ENCODE assay signal across 8 cellular contexts in genomic region chr2:47309952-47310800, GRCh38. TPM values are rescaled to one million over a fixed set of nuclear protein-coding genes. Genes with fewer than 3 reads are reported as not detected.
DNase-seq lines count a peak whose midpoint lies in the region; ATAC-seq, FAIRE-seq and TF ChIP-seq lines count a peak whose summit lies in the region.

No MANE protein-coding gene starts in this region.

- H3K79me2 ChIP-seq in K562 (ENCODE audit: control insufficient read depth, insufficient read depth, low read length): no peaks in the 10 kb centered on the region

- H3K27me3 ChIP-seq in K562 (ENCODE audit: control insufficient read depth in 2 of 2, insufficient read depth in 2 of 2, low read length in 2 of 2) (peaks cover under 1 to 6% of the 10 kb centered on the region in 2 experiments; a peak in 4 of 5 replicates), mucosa of stomach (ENCODE audit: control insufficient read depth, insufficient read depth, low read length) (no peaks in the 10 kb centered on the region), ascending aorta (no peaks in the 10 kb centered on the region)

- DNase-seq in GM12865 (ENCODE audit: low read depth) (peak; percentile 98), K562 (ENCODE audit: extremely low read depth in 1 of 4, low spot score in 3 of 4) (peak; percentile 33 to 70 (median 58)), ascending aorta (ENCODE audit: low spot score in 2 of 2) (no peak), AG08396 (ENCODE audit: low spot score) (no peak), inferior parietal cortex (ENCODE audit: extremely low spot score) (no peak)

- H3K4me3 ChIP-seq in GM12865 (ENCODE audit: low read depth, low read length) (peak overlapping the region; percentile 33), K562 (no peak overlapping the region), mucosa of stomach (ENCODE audit: low read length) (no peak overlapping the region), ascending aorta (no peak overlapping the region)

- no peak overlapping the region for H3K27ac ChIP-seq in K562 (ENCODE audit: extremely low read depth, low read depth, low read length)
- H3K27ac ChIP-seq in ascending aorta: no peak overlapping the region

- H3K9ac ChIP-seq in K562 (ENCODE audit: insufficient read depth in 1 of 2, low read depth in 2 of 2, low read length in 2 of 2): peak overlapping the region in 1 of 2 experiments; percentile 72; a peak in 1 of 4 replicates
- peak overlapping the region; percentile 6 for H3K9ac ChIP-seq in mucosa of stomach (ENCODE audit: low read length)

- BruUV-seq in K562 (replicated peaks; lab: Mats Ljungman, UMichigan): no TSS peak

- no peak overlapping the region for H3K4me2 ChIP-seq in K562 (ENCODE audit: insufficient read depth, low read length)

- no peaks in the 10 kb centered on the region for H3K9me3 ChIP-seq in K562 (replicated peaks; ENCODE audit: control insufficient read depth, insufficient read depth, low read depth, low read length)
- no peaks in the 10 kb centered on the region for H3K9me3 ChIP-seq in mucosa of stomach (ENCODE audit: control insufficient read depth, low read length)
- no peaks in the 10 kb centered on the region for H3K9me3 ChIP-seq in ascending aorta

- ATAC-seq in GM21717 (IDR thresholded peaks at IDR 0.05; ENCODE audit: unreplicated experiment) (peak; percentile 87), K562 (peak; percentile 51)

- WGBS in K562 (ENCODE audit: insufficient coverage, low coverage, missing lambda C conversion rate): 23% methylated on average over 9 of the region's 9 CpGs

- no peak for TF ChIP-seq RAD21 in Ishikawa (IDR thresholded peaks at IDR 0.05; ENCODE audit: low read depth)
- no peak for TF ChIP-seq RAD21 in K562 (CRISPR knock-in tag; conservative IDR thresholded peaks at IDR 0.05 in 1 of 2, IDR thresholded peaks at IDR 0.05 in 1 of 2)

- H2AFZ ChIP-seq in K562 (ENCODE audit: low read depth, low read length): no peak overlapping the region

- TF ChIP-seq CTCF in GM12865 (IDR thresholded peaks at IDR 0.05; ENCODE audit: insufficient read depth, low read depth, low read length, missing control alignments): no peak
- TF ChIP-seq CTCF in K562 (IDR thresholded peaks at IDR 0.05 in 2 of 3, conservative IDR thresholded peaks at IDR 0.05 in 1 of 3; ENCODE audit: insufficient read depth in 2 of 3, low read depth in 1 of 3, low read length in 3 of 3): no peak
- no peak for TF ChIP-seq CTCF in ascending aorta (IDR thresholded peaks at IDR 0.05)

- in situ Hi-C loops in K562 (cut with MboI): loop anchor here (25.0 kb wide), 1 partner anchor 1323 kb away; no protein-coding TSS in a partner anchor

- H3K36me3 ChIP-seq in K562 (ENCODE audit: control insufficient read depth, insufficient read depth, low read length): no peaks in the 10 kb centered on the region
- no peaks in the 10 kb centered on the region for H3K36me3 ChIP-seq in mucosa of stomach (ENCODE audit: control insufficient read depth, insufficient read depth, low read length)
- H3K36me3 ChIP-seq in ascending aorta: no peaks in the 10 kb centered on the region

- no peak for FAIRE-seq in K562 (lab: Jason Lieb, UNC)

- no peak for TF ChIP-seq POLR2A in K562 (conservative IDR thresholded peaks at IDR 0.05)

- H3K9me1 ChIP-seq in K562 (ENCODE audit: control insufficient read depth, insufficient read depth, low read length): no peaks in the 10 kb centered on the region

- TF ChIP-seq EP300 in Ishikawa (IDR thresholded peaks at IDR 0.05; ENCODE audit: borderline replicate concordance): no peak
- TF ChIP-seq EP300 in K562 (IDR thresholded peaks at IDR 0.05; ENCODE audit: low read length): no peak

- intact Hi-C loops in K562 (cut with micrococcal nuclease): no loop called here
- intact Hi-C loops in ascending aorta (cut with DNase I): no loop called here

- peaks cover 16 to 17% of the 10 kb centered on the region in 2 experiments for H3K4me1 ChIP-seq in K562 (replicated peaks in 1 of 2; ENCODE audit: control insufficient read depth in 2 of 2, insufficient read depth in 2 of 2, low read length in 2 of 2)
- peaks cover 53% of the 10 kb centered on the region for H3K4me1 ChIP-seq in mucosa of stomach (ENCODE audit: control insufficient read depth, insufficient read depth, low read length)
- H3K4me1 ChIP-seq in ascending aorta: peaks cover 4 to 19% of the 10 kb centered on the region in 2 donors

- no peaks in the 10 kb centered on the region for H4K20me1 ChIP-seq in K562 (replicated peaks; ENCODE audit: control insufficient read depth, insufficient read depth, low read length)

- POLR2A ChIA-PET in K562 (lab: Yijun Ruan, JAX): interaction anchor here (0.6 to 1.2 kb wide), 3 partner anchors 9 to 325 kb away, joined by 3 read pairs; no protein-coding TSS in a partner anchor

- CTCF ChIA-PET in K562 (lab: Yijun Ruan, JAX; ENCODE audit: low intra/inter-chr PET ratio): no interaction called here

TF ChIP-seq in Ishikawa, 13 proteins besides CTCF, POLR2A, EP300 and RAD21:
- TF ChIP-seq TCF12 (IDR thresholded peaks at IDR 0.05; ENCODE audit: low read depth) (0 out of 2 replicates have a peak, but pooled peaks have one; percentile 15), MAX (IDR thresholded peaks at IDR 0.05) (no peak), TEAD4 (IDR thresholded peaks at IDR 0.05) (no peak), CEBPB (IDR thresholded peaks at IDR 0.05) (peak; percentile 74), YY1 (IDR thresholded peaks at IDR 0.05; ENCODE audit: low read depth) (no peak)

TF ChIP-seq in K562, 482 proteins besides CTCF, POLR2A, EP300 and RAD21 (continues in another document):
- no peak for TF ChIP-seq PHTF2 (CRISPR knock-in tag; IDR thresholded peaks at IDR 0.05)
- TF ChIP-seq PRMT5 (CRISPR knock-in tag; IDR thresholded peaks at IDR 0.05): no peak
- TF ChIP-seq ZNF121 (CRISPR knock-in tag; conservative IDR thresholded peaks at IDR 0.05): no peak
- no peak for TF ChIP-seq CHD1 (IDR thresholded peaks at IDR 0.05; ENCODE audit: low read length)
- no peak for TF ChIP-seq CCAR2 (IDR thresholded peaks at IDR 0.05; ENCODE audit: low read depth, low read length)
- peak; percentile 79; the same call in 1 of the 2 replicates for TF ChIP-seq CTBP1 (IDR thresholded peaks at IDR 0.05; ENCODE audit: borderline replicate concordance)
- TF ChIP-seq E4F1 (CRISPR knock-in tag; IDR thresholded peaks at IDR 0.05; ENCODE audit: borderline replicate concordance): no peak
- TF ChIP-seq EZH2 (IDR thresholded peaks at IDR 0.05; ENCODE audit: borderline replicate concordance, low read depth, low read length): no peak
- TF ChIP-seq ZEB2 (IDR thresholded peaks at IDR 0.05): peak; percentile 50; the same call in 1 of the 2 replicates
- TF ChIP-seq TBL1XR1 (IDR thresholded peaks at IDR 0.05; ENCODE audit: low read length in 2 of 2): no peak
- TF ChIP-seq ZNF253 (CRISPR knock-in tag; conservative IDR thresholded peaks at IDR 0.05): no peak
- TF ChIP-seq SRSF9 (IDR thresholded peaks at IDR 0.05; ENCODE audit: borderline replicate concordance, low read depth, low read length): no peak
- TF ChIP-seq TOE1 (IDR thresholded peaks at IDR 0.05; ENCODE audit: borderline replicate concordance): no peak
- no peak for TF ChIP-seq TOE1 (CRISPR knock-in tag; IDR thresholded peaks at IDR 0.05; ENCODE audit: borderline replicate concordance, low read depth)
- 0 out of 2 replicates have a peak, but pooled peaks have one; percentile 17 for TF ChIP-seq BHLHE40 (IDR thresholded peaks at IDR 0.05; ENCODE audit: low read length)
- no peak for TF ChIP-seq ZNF197 (CRISPR knock-in tag; IDR thresholded peaks at IDR 0.05; ENCODE audit: low read depth)
- TF ChIP-seq HDAC1 (IDR thresholded peaks at IDR 0.05): peak in 1 of 2 experiments; percentile 58; a peak in 2 of 4 replicates
- TF ChIP-seq HDAC3 (IDR thresholded peaks at IDR 0.05; ENCODE audit: borderline replicate concordance, partially characterized antibody): no peak
- TF ChIP-seq SMARCA4 (IDR thresholded peaks at IDR 0.05): peak; percentile 52
- peak; percentile 58 for TF ChIP-seq ARID1B (IDR thresholded peaks at IDR 0.05)
- TF ChIP-seq ERF (CRISPR knock-in tag; IDR thresholded peaks at IDR 0.05): no peak

RNA-seq across cellular contexts. Expression of gene EPCAM, which starts 58.9 kb away (rescaled TPM):
- total RNA-seq in K562 (2011; cell fraction: chromatin; rRNA removed; ENCODE audit: low replicate concordance): 38.7 and 73.4 TPM in 2 replicates
- 48.5 and 54.7 TPM in 2 replicates for total RNA-seq in K562 (2011; cell fraction: nucleolus; rRNA removed)
- total RNA-seq in K562 (2011; cell fraction: nucleoplasm; rRNA removed): 52.1 and 64.7 TPM in 2 replicates
- total RNA-seq in K562 (2014; rRNA removed) (50.1 and 51.8 TPM in 2 replicates), K562 (2014; rRNA removed; fragmentation: Illumina TruSeq; extraction: Trizol) (85.5 and 89.2 TPM in 2 replicates), K562 (2015; rRNA removed; fragmentation: Illumina TruSeq; extraction: Trizol) (83.2 and 86.1 TPM in 2 replicates), K562 (2021) (62.9 and 63.1 TPM in 2 replicates), ascending aorta (not detected)
- polyA plus RNA-seq in K562 (2011; rRNA removed) (54.2 and 68.9 TPM in 2 replicates), K562 (2014; fragmentation: Illumina TruSeq; extraction: Trizol) (68.8 and 95.5 TPM in 2 replicates), K562 (2014; fragmentation: Nextera tagmentation; extraction: Ambion mirVana) (10 to 100 TPM; 59.0 to 63.1 TPM), K562 (2014; rRNA removed) (76.3 and 77.2 TPM in 2 replicates)
- 21.7 and 27.4 TPM in 2 replicates for polyA plus RNA-seq in K562 (2011; cell fraction: cytosol; rRNA removed)
- polyA plus RNA-seq in K562 (2011; cell fraction: nucleus; rRNA removed): 14.9 and 21.0 TPM in 2 replicates
- polyA plus RNA-seq in K562 (2012): 50.2 and 52.8 TPM in 2 replicates
- 84.1 and 94.2 TPM in 2 replicates for polyA minus RNA-seq in K562 (2011; rRNA and poly(A)+ RNA removed)
- polyA minus RNA-seq in K562 (2011; cell fraction: cytosol; rRNA and poly(A)+ RNA removed): 24.9 and 37.7 TPM in 2 replicates
- polyA minus RNA-seq in K562 (2011; cell fraction: nucleus; rRNA and poly(A)+ RNA removed): 11.8 and 22.1 TPM in 2 replicates

Comparison
In these comparisons a context has a peak if more than half of its experiments do, and no peak if none do; other contexts are left out.
1. DNase-seq: peak in GM12865 (single experiment) and K562 (4 of 4); none in ascending aorta (0 of 2), AG08396 (single experiment) and inferior parietal cortex (single experiment).
2. RNA of gene EPCAM, which starts 58.9 kb away (total RNA-seq): 38.7 to 89.2 TPM in K562; not detected in ascending aorta (single experiment); every median in the first group is over 10 times any median in the second.